In genomic region chr1:39392851-39393573, GRCh38 we compare ENCODE assay signal across 11 cellular contexts.
DNase-seq lines count a peak whose midpoint lies in the region; ATAC-seq, FAIRE-seq and TF ChIP-seq lines count a peak whose summit lies in the region.
"Had no signal": no experiment of that assay in that cellular context is flagged by ENCODE, and none has a peak within 500 bp of the region (broad histone marks: within the 10 kb centered on the region; RNA-seq: fewer than 3 reads in every experiment).

No MANE protein-coding gene starts in this region.

- no peak overlapping the region for H2AK5ac ChIP-seq in H9 (ENCODE audit: insufficient read length, low read length)

- no peaks in the 10 kb centered on the region for H3K9me3 Mint-ChIP-seq in H9

- H3K18ac ChIP-seq in H9 (ENCODE audit: insufficient read length, low read depth, low read length), result no peak overlapping the region

- WGBS in H9 (ENCODE audit: extremely low coverage, insufficient read length, low lambda C conversion rate), result no CpG with 5 or more reads among the region's 4 CpGs
- 48% methylated on average over 4 of the region's 4 CpGs for WGBS in liver
- 62 to 75% (median 64%) methylated on average over 4 of the region's 4 CpGs for WGBS in small intestine, 3 donors

- H3K27me3 Mint-ChIP-seq in H9 (ENCODE audit: low read depth), result no peaks in the 10 kb centered on the region

- H3K4me2 ChIP-seq in H9 (ENCODE audit: insufficient read depth, insufficient read length, low read length), result no peak overlapping the region

- no peak overlapping the region for H3T11ph ChIP-seq in H9 (ENCODE audit: low read length)

- TF ChIP-seq CTCF in H9 (conservative IDR thresholded peaks at IDR 0.05), result no peak
- no peak for TF ChIP-seq CTCF in ascending aorta (IDR thresholded peaks at IDR 0.05)
- no peak for TF ChIP-seq CTCF in liver (IDR thresholded peaks at IDR 0.05; ENCODE audit: low read depth, low read length, missing input control)

- no peaks in the 10 kb centered on the region for H3K23me2 ChIP-seq in H9 (ENCODE audit: insufficient read length, low read depth, low read length, poor library complexity, severe bottlenecking)

- H3K27me3 ChIP-seq in H9 (ENCODE audit: insufficient read depth, low read length) (no peaks in the 10 kb centered on the region), ascending aorta (no peaks in the 10 kb centered on the region), liver (ENCODE audit: control insufficient read depth in 4 of 4, insufficient read depth in 4 of 4, low read length in 3 of 4) (no peaks in the 10 kb centered on the region), small intestine (ENCODE audit: control insufficient read depth in 2 of 2, insufficient read depth in 2 of 2, low read length in 2 of 2) (no peaks in the 10 kb centered on the region)

- no peak overlapping the region for H3K14ac ChIP-seq in H9 (ENCODE audit: insufficient read depth, low read length)

- no peak overlapping the region for H4K91ac ChIP-seq in H9 (ENCODE audit: insufficient read length, low read depth, low read length)

- H3K9me3 ChIP-seq in H9 (ENCODE audit: control insufficient read depth, low read depth, low read length) (no peaks in the 10 kb centered on the region), ascending aorta (no peaks in the 10 kb centered on the region), liver (ENCODE audit: control insufficient read depth in 4 of 4, low read length in 3 of 4) (no peaks in the 10 kb centered on the region), small intestine (ENCODE audit: control insufficient read depth, low read depth) (no peaks in the 10 kb centered on the region)

- H2AFZ ChIP-seq in H9 (ENCODE audit: low read length), result no peak overlapping the region

- H4K20me1 ChIP-seq in H9 (ENCODE audit: control insufficient read depth, insufficient read depth, insufficient read length), result peaks cover 3% of the 10 kb centered on the region

- H2BK12ac ChIP-seq in H9 (ENCODE audit: insufficient read length, low read depth, low read length), result no peak overlapping the region

- no peak overlapping the region for H4K5ac ChIP-seq in H9 (ENCODE audit: insufficient read length, low read depth, low read length)

- peaks cover 13 to 28% (median 20%) of the 10 kb centered on the region in 3 experiments; a peak in 6 of 7 replicates for H3K36me3 Mint-ChIP-seq in H9 (ENCODE audit: insufficient read depth in 1 of 3, low read depth in 3 of 3)

- H3K79me2 ChIP-seq in H9 (ENCODE audit: insufficient read depth, low read length), result peaks cover 6% of the 10 kb centered on the region

- H3K4ac ChIP-seq in H9 (ENCODE audit: low read depth, low read length), result no peak overlapping the region

- no peak overlapping the region for H3K56ac ChIP-seq in H9 (ENCODE audit: insufficient read length, low read depth, low read length)

- FAIRE-seq in small intestine (lab: Jason Lieb, UNC), result no peak

- H3K27ac Mint-ChIP-seq in H9, result peak overlapping the region; percentile 52 to 81 (median 79); a peak in 5 of 7 replicates

- H3K36me3 ChIP-seq in ascending aorta (peaks cover 6 to 8% of the 10 kb centered on the region in 2 donors), liver (ENCODE audit: control insufficient read depth in 4 of 4, insufficient read depth in 3 of 4, low read depth in 1 of 4, low read length in 3 of 4) (peaks cover 3 to 9% (median 6%) of the 10 kb centered on the region in 4 donors), small intestine (ENCODE audit: control insufficient read depth in 2 of 2, insufficient read depth in 2 of 2, low read length in 2 of 2) (peaks cover 2 to 3% of the 10 kb centered on the region in 2 donors)

- H2BK120ac ChIP-seq in H9 (ENCODE audit: low read depth, low read length, poor library complexity, severe bottlenecking), result no peak overlapping the region

- H3K4me1 ChIP-seq in H9 (ENCODE audit: insufficient read depth, low read length) (peaks cover 6% of the 10 kb centered on the region; the same call in 1 of the 2 replicates), ascending aorta (peaks cover 39 to 80% of the 10 kb centered on the region in 2 donors), liver (ENCODE audit: control insufficient read depth in 4 of 4, insufficient read depth in 4 of 4, low read length in 3 of 4) (peaks cover 12 to 60% (median 44%) of the 10 kb centered on the region in 4 donors), small intestine (ENCODE audit: control insufficient read depth in 2 of 2, insufficient read depth in 1 of 2, low read depth in 1 of 2, low read length in 1 of 2) (peaks cover 6 to 25% of the 10 kb centered on the region in 2 donors)

- no peak overlapping the region for H4K8ac ChIP-seq in H9 (replicated peaks; ENCODE audit: insufficient read length, low read depth, low read length)

- H2BK20ac ChIP-seq in H9 (ENCODE audit: low read depth, low read length, poor library complexity, severe bottlenecking), result no peak overlapping the region

- peaks cover 35 to 42% of the 10 kb centered on the region in 2 experiments for H3K4me1 Mint-ChIP-seq in H9

- TF ChIP-seq RAD21 in liver (IDR thresholded peaks at IDR 0.05), result no peak

- no peak overlapping the region for H2BK5ac ChIP-seq in H9 (ENCODE audit: insufficient read length, low read length)

- H3K79me1 ChIP-seq in H9 (ENCODE audit: insufficient read depth, low read depth, low read length, poor library complexity, severe bottlenecking), result peaks cover 3% of the 10 kb centered on the region

- H2BK15ac ChIP-seq in H9 (ENCODE audit: low read depth, low read length), result no peak overlapping the region

- H3K23ac ChIP-seq in H9 (ENCODE audit: insufficient read length, low read depth, low read length), result no peak overlapping the region

- intact Hi-C loops in ascending aorta (cut with DNase I) (no loop called here), posterior cingulate gyrus (cut with DNase I) (no loop called here)

- H3K4me3 ChIP-seq in ascending aorta, result no peak overlapping the region
- no peak overlapping the region for H3K4me3 ChIP-seq in liver (ENCODE audit: low read depth in 1 of 3, low read length in 3 of 3)
- H3K4me3 ChIP-seq in small intestine (ENCODE audit: low read depth in 1 of 2, low read length in 2 of 2), result no peak overlapping the region

- DNase-seq in H9 (no peak), ascending aorta (ENCODE audit: low spot score in 2 of 2) (no peak), small intestine (no peak), posterior cingulate gyrus (no peak)
- DNase-seq: activated effector memory CD4-positive, alpha-beta T cell treated with Interleukin-2 at 50 U/mL for 16 hours; MV-4-11; stimulated activated CD4-positive, alpha-beta T cell treated with anti-CD3 and anti-CD28 coated beads, Interleukin-2, amount 100 ng/mL, for 24 hours had no signal

- H3K9ac ChIP-seq in H9 (ENCODE audit: extremely low read depth, insufficient read length, low read length) (no peak overlapping the region), liver (ENCODE audit: low read depth in 1 of 2, low read length in 2 of 2) (peak overlapping the region; percentile 44 to 47)

- no peak overlapping the region for H3K4me3 Mint-ChIP-seq in H9

- ATAC-seq in HG03469 (IDR thresholded peaks at IDR 0.05; ENCODE audit: unreplicated experiment), result no peak
- ATAC-seq in GM21526 (IDR thresholded peaks at IDR 0.05; ENCODE audit: low FRiP score, unreplicated experiment), result no peak
- ATAC-seq in GM19023 (IDR thresholded peaks at IDR 0.05; ENCODE audit: unreplicated experiment), result no peak

- no peak overlapping the region for H3K27ac ChIP-seq in H9 (ENCODE audit: insufficient read length, low read depth, low read length)
- H3K27ac ChIP-seq in ascending aorta, result peak overlapping the region; percentile 81 to 85
- peak overlapping the region; percentile 96 to 98 for H3K27ac ChIP-seq in liver (ENCODE audit: low read depth in 1 of 2, low read length in 2 of 2)
- H3K27ac ChIP-seq in small intestine (ENCODE audit: low read depth in 1 of 2, low read length in 1 of 2), result peak overlapping the region; percentile 4 to 69

TF ChIP-seq in liver, 16 proteins besides CTCF, POLR2A, EP300 and RAD21:
- TF ChIP-seq EGR1 (IDR thresholded peaks at IDR 0.05; ENCODE audit: low read depth in 2 of 2), result no peak
- TF ChIP-seq NR2F2 (IDR thresholded peaks at IDR 0.05), result no peak
- TF ChIP-seq FOXA2 (IDR thresholded peaks at IDR 0.05), result no peak
- no peak for TF ChIP-seq YY1 (IDR thresholded peaks at IDR 0.05)
- TF ChIP-seq, protein P1, sequence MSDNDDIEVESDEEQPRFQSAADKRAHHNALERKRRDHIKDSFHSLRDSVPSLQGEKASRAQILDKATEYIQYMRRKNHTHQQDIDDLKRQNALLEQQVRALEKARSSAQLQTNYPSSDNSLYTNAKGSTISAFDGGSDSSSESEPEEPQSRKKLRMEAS (IDR thresholded peaks at IDR 0.05), result no peak
- TF ChIP-seq HNF4G (IDR thresholded peaks at IDR 0.05), result no peak
- TF ChIP-seq, protein P2, sequence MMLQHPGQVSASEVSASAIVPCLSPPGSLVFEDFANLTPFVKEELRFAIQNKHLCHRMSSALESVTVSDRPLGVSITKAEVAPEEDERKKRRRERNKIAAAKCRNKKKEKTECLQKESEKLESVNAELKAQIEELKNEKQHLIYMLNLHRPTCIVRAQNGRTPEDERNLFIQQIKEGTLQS (IDR thresholded peaks at IDR 0.05), result no peak
